8 cellular contexts compared by ENCODE assay signal in the genomic region with DNA sequence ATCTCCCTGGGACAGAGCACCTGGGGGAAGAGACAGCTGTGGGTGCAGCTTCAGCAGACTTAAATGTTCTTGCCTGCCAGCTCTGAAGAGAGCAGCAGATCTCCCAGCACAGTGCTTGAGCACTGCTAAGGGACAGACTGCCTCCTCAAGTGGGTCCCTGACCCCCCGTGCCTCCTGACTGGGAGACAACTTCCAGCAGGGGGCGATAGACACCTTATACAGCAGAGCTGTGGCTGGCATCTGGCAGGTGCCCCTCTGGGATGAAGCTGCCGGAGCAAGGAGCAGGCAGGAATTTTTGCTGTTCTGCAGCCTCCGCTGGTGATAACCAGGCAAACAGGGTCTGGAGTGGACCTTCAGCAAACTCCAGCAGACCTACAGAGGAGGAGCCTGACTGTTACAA.
DNase-seq lines count a peak whose midpoint lies in the region; TF ChIP-seq lines count a peak whose summit lies in the region.
"Not testable (repeated sequence)": the region's sequence is repeated elsewhere in the genome, so short reads cannot be mapped to it uniquely, and the experiment has no call there.

No MANE protein-coding gene starts in this region.

- H3K9ac ChIP-seq in H9 (ENCODE audit: extremely low read depth, insufficient read length, low read length), result not testable (repeated sequence)

- H4K5ac ChIP-seq in H9 (ENCODE audit: insufficient read length, low read depth, low read length), result not testable (repeated sequence)

- H3K23me2 ChIP-seq in H9 (ENCODE audit: insufficient read length, low read depth, low read length, poor library complexity, severe bottlenecking), result not testable (repeated sequence)

- not testable (repeated sequence) for H3K4me1 ChIP-seq in H9 (ENCODE audit: insufficient read depth, low read length)

- H3K27ac Mint-ChIP-seq in H9; osteocyte (ENCODE audit: unreplicated experiment): not testable (repeated sequence)

- H4K8ac ChIP-seq in H9 (replicated peaks; ENCODE audit: insufficient read length, low read depth, low read length), result not testable (repeated sequence)

- in situ Hi-C loops in astrocyte of the spinal cord (cut with HindIII; ENCODE audit: low sequenced_read_pairs), result not testable (repeated sequence)

- H3T11ph ChIP-seq in H9 (ENCODE audit: low read length), result not testable (repeated sequence)

- H3K18ac ChIP-seq in H9 (ENCODE audit: insufficient read length, low read depth, low read length), result not testable (repeated sequence)

- not testable (repeated sequence) for H3K4me3 ChIP-seq in astrocyte of the spinal cord (ENCODE audit: low read depth, low read length); foreskin fibroblast (ENCODE audit: low read depth in 1 of 2, low read length in 2 of 2)

- not testable (repeated sequence) for H3K9me3 ChIP-seq in H9 (ENCODE audit: control insufficient read depth, low read depth, low read length)

- H3K4me2 ChIP-seq in H9 (ENCODE audit: insufficient read depth, insufficient read length, low read length), result not testable (repeated sequence)

- not testable (repeated sequence) for H4K20me1 ChIP-seq in H9 (ENCODE audit: control insufficient read depth, insufficient read depth, insufficient read length)

- H3K27me3 ChIP-seq in H9 (ENCODE audit: insufficient read depth, low read length), result not testable (repeated sequence)

- H2BK120ac ChIP-seq in H9 (ENCODE audit: low read depth, low read length, poor library complexity, severe bottlenecking), result not testable (repeated sequence)

- not testable (repeated sequence) for H3K4ac ChIP-seq in H9 (ENCODE audit: low read depth, low read length)

- not testable (repeated sequence) for H3K27ac ChIP-seq in 22Rv1; H9 (ENCODE audit: insufficient read length, low read depth, low read length)

- not testable (repeated sequence) for H3K79me1 ChIP-seq in H9 (ENCODE audit: insufficient read depth, low read depth, low read length, poor library complexity, severe bottlenecking)

- DNase-seq in EH (ENCODE audit: low read depth) (peak; percentile 37), H9 (peak; percentile 66), NAMALWA (ENCODE audit: low spot score) (peak; percentile 35), RPMI8226 (peak; percentile 14), foreskin fibroblast (peak; percentile 7 to 9)
- DNase-seq in astrocyte of the spinal cord (ENCODE audit: low read depth, low spot score); osteocyte (ENCODE audit: extremely low spot score, unreplicated experiment): not testable (repeated sequence)

- not testable (repeated sequence) for H3K79me2 ChIP-seq in H9 (ENCODE audit: insufficient read depth, low read length)

- H2BK20ac ChIP-seq in H9 (ENCODE audit: low read depth, low read length, poor library complexity, severe bottlenecking), result not testable (repeated sequence)

- H2BK12ac ChIP-seq in H9 (ENCODE audit: insufficient read length, low read depth, low read length), result not testable (repeated sequence)

- H3K4me1 Mint-ChIP-seq in H9; osteocyte (ENCODE audit: unreplicated experiment): not testable (repeated sequence)

- H3K9me3 Mint-ChIP-seq in H9 (peaks cover 18 to 33% of the 10 kb centered on the region in 2 experiments), osteocyte (ENCODE audit: unreplicated experiment) (peaks cover 13% of the 10 kb centered on the region)

- WGBS in H9 (ENCODE audit: extremely low coverage, insufficient read length, low lambda C conversion rate), result no CpG with 5 or more reads among the region's 4 CpGs

- H2AK5ac ChIP-seq in H9 (ENCODE audit: insufficient read length, low read length), result not testable (repeated sequence)

- H3K14ac ChIP-seq in H9 (ENCODE audit: insufficient read depth, low read length), result not testable (repeated sequence)

- H2BK15ac ChIP-seq in H9 (ENCODE audit: low read depth, low read length), result not testable (repeated sequence)

- not testable (repeated sequence) for H3K36me3 Mint-ChIP-seq in H9 (ENCODE audit: insufficient read depth in 1 of 3, low read depth in 3 of 3); osteocyte (ENCODE audit: unreplicated experiment)

- H4K91ac ChIP-seq in H9 (ENCODE audit: insufficient read length, low read depth, low read length), result not testable (repeated sequence)

- H3K56ac ChIP-seq in H9 (ENCODE audit: insufficient read length, low read depth, low read length), result not testable (repeated sequence)

- H3K4me3 Mint-ChIP-seq in H9; osteocyte (ENCODE audit: unreplicated experiment): not testable (repeated sequence)

- H2AFZ ChIP-seq in H9 (ENCODE audit: low read length), result not testable (repeated sequence)

- not testable (repeated sequence) for H2BK5ac ChIP-seq in H9 (ENCODE audit: insufficient read length, low read length)

- TF ChIP-seq CTCF in 22Rv1 (IDR thresholded peaks at IDR 0.05) (peak; percentile 74), H9 (conservative IDR thresholded peaks at IDR 0.05) (peak; percentile 71), astrocyte of the spinal cord (IDR thresholded peaks at IDR 0.05; ENCODE audit: low read depth, low read length) (peak; percentile 3), foreskin fibroblast (IDR thresholded peaks at IDR 0.05; ENCODE audit: low read depth, low read length) (peak; percentile 4), osteocyte (IDR thresholded peaks at IDR 0.05) (peak; percentile 18)

- peaks cover 29% of the 10 kb centered on the region for H3K27me3 Mint-ChIP-seq in H9 (ENCODE audit: low read depth)
- not testable (repeated sequence) for H3K27me3 Mint-ChIP-seq in osteocyte (ENCODE audit: unreplicated experiment)

- not testable (repeated sequence) for H3K23ac ChIP-seq in H9 (ENCODE audit: insufficient read length, low read depth, low read length)

Comparison
In these comparisons a context has a peak if more than half of its experiments do, and no peak if none do; other contexts are left out.
1. CTCF ChIP-seq: peak in every context shown above with its lines; median percentile 74 in 22Rv1; 71 in H9; 18 in osteocyte; 4 in foreskin fibroblast; 3 in astrocyte of the spinal cord.